In genomic region chr3:190345027-190345821, GRCh38 we compare ENCODE assay signal across 1 cellular context.
TF ChIP-seq lines count a peak whose summit lies in the region.

No MANE protein-coding gene starts in this region.

TF ChIP-seq in HepG2, 621 proteins besides CTCF, POLR2A, EP300 and RAD21 (continued from another document and continues in another):
- TF ChIP-seq, protein P1, sequence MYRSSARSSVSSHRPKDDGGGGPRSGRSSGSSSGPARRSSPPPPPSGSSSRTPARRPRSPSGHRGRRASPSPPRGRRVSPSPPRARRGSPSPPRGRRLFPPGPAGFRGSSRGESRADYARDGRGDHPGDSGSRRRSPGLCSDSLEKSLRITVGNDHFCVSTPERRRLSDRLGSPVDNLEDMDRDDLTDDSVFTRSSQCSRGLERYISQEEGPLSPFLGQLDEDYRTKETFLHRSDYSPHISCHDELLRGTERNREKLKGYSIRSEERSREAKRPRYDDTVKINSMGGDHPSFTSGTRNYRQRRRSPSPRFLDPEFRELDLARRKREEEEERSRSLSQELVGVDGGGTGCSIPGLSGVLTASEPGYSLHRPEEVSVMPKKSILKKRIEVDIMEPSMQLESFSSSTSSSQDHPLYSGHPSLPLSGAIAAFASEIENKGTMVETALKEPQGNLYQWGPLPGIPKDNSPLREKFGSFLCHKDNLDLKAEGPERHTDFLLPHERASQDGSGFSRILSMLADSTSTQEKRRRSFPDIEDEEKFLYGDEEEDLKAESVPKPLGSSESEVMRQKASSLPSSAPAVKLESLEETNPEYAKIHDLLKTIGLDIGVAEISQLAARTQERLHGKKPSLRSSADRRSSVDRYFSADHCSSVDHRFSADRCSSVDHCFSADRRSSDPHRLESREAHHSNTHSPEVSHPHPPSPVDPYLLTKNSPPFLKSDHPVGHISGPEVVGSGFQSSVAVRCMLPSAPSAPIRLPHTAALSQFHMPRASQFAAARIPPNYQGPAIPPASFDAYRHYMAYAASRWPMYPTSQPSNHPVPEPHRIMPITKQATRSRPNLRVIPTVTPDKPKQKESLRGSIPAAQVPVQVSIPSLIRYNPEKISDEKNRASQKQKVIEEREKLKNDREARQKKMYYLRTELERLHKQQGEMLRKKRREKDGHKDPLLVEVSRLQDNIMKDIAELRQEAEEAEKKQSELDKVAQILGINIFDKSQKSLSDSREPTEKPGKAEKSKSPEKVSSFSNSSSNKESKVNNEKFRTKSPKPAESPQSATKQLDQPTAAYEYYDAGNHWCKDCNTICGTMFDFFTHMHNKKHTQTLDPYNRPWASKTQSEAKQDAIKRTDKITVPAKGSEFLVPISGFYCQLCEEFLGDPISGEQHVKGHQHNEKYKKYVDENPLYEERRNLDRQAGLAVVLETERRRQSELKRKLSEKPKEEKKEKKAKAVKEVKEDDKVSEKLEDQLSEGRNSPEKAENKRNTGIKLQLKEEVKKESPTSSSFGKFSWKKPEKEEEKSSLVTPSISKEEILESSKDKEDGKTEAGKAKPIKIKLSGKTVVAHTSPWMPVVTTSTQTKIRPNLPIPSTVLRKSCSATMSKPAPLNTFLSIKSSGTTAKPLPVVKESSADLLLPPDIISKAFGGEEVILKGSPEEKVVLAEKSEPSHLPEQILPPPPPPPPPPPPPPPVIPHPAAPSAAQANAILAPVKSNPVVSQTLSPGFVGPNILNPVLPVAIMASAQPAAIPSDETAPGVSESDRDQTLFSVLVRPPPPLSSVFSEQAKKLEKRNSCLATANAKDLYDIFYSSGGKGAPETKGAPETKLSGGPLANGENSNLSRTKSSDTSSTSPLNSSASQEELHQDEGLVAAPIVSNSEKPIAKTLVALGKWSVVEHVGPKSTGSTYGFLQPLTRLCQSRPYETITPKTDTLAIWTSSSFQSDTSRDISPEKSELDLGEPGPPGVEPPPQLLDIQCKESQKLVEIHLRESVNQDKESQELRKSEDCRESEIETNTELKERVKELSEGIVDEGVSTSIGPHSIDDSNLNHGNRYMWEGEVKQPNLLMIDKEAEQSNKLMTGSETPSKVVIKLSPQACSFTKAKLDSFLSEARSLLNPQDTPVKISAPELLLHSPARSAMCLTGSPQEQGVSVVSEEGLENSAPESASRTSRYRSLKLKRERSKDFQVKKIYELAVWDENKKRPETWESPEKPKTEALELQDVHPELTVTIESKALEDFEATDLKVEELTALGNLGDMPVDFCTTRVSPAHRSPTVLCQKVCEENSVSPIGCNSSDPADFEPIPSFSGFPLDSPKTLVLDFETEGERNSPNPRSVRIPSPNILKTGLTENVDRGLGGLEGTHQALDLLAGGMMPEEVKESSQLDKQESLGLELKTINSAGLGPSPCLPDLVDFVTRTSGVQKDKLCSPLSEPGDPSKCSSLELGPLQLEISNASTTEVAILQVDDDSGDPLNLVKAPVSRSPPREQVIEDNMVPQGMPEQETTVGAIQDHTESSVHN (CRISPR knock-in tag; IDR thresholded peaks at IDR 0.05) = no peak
- TF ChIP-seq THAP9 (CRISPR knock-in tag; IDR thresholded peaks at IDR 0.05; ENCODE audit: borderline replicate concordance) = no peak
- TF ChIP-seq MLLT10 (CRISPR knock-in tag; IDR thresholded peaks at IDR 0.05) = no peak
- no peak; the same call in 1 of the 2 replicates for TF ChIP-seq IKZF5 (CRISPR knock-in tag; IDR thresholded peaks at IDR 0.05)
- TF ChIP-seq XBP1 (CRISPR knock-in tag; IDR thresholded peaks at IDR 0.05) = no peak
- TF ChIP-seq THAP11 (CRISPR knock-in tag; IDR thresholded peaks at IDR 0.05) = no peak; the same call in 1 of the 2 replicates
- no peak for TF ChIP-seq ZNF234 (CRISPR knock-in tag; conservative IDR thresholded peaks at IDR 0.05)
- TF ChIP-seq, protein P2, sequence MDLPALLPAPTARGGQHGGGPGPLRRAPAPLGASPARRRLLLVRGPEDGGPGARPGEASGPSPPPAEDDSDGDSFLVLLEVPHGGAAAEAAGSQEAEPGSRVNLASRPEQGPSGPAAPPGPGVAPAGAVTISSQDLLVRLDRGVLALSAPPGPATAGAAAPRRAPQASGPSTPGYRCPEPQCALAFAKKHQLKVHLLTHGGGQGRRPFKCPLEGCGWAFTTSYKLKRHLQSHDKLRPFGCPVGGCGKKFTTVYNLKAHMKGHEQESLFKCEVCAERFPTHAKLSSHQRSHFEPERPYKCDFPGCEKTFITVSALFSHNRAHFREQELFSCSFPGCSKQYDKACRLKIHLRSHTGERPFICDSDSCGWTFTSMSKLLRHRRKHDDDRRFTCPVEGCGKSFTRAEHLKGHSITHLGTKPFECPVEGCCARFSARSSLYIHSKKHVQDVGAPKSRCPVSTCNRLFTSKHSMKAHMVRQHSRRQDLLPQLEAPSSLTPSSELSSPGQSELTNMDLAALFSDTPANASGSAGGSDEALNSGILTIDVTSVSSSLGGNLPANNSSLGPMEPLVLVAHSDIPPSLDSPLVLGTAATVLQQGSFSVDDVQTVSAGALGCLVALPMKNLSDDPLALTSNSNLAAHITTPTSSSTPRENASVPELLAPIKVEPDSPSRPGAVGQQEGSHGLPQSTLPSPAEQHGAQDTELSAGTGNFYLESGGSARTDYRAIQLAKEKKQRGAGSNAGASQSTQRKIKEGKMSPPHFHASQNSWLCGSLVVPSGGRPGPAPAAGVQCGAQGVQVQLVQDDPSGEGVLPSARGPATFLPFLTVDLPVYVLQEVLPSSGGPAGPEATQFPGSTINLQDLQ (CRISPR knock-in tag; IDR thresholded peaks at IDR 0.05) = no peak
- no peak for TF ChIP-seq ZNF24 (IDR thresholded peaks at IDR 0.05)
- no peak for TF ChIP-seq ZNF615 (CRISPR knock-in tag; IDR thresholded peaks at IDR 0.05; ENCODE audit: borderline replicate concordance)
- TF ChIP-seq ZFP1 (CRISPR knock-in tag; IDR thresholded peaks at IDR 0.05) = peak; percentile 64; the same call in 1 of the 2 replicates
- peak; percentile 88 for TF ChIP-seq SRF (IDR thresholded peaks at IDR 0.05; ENCODE audit: low read depth, low read length)
- TF ChIP-seq ZNF235 (CRISPR knock-in tag; IDR thresholded peaks at IDR 0.05; ENCODE audit: borderline replicate concordance) = no peak
- TF ChIP-seq MIER3 (CRISPR knock-in tag; IDR thresholded peaks at IDR 0.05; ENCODE audit: borderline replicate concordance) = no peak
- TF ChIP-seq ZNF407 (CRISPR knock-in tag; IDR thresholded peaks at IDR 0.05; ENCODE audit: not compliant biosample characterization) = no peak
- TF ChIP-seq SALL1 (CRISPR knock-in tag; IDR thresholded peaks at IDR 0.05) = no peak; the same call in 1 of the 2 replicates
- TF ChIP-seq TGIF2 (CRISPR knock-in tag; IDR thresholded peaks at IDR 0.05) = 0 out of 2 replicates have a peak, but pooled peaks have one; percentile 44
- TF ChIP-seq ZNF644 (CRISPR knock-in tag; IDR thresholded peaks at IDR 0.05; ENCODE audit: low read depth) = 0 out of 2 replicates have a peak, but pooled peaks have one; percentile 24
- 0 out of 2 replicates have a peak, but pooled peaks have one; percentile 52 for TF ChIP-seq RFXAP (CRISPR knock-in tag; IDR thresholded peaks at IDR 0.05; ENCODE audit: borderline replicate concordance)
- TF ChIP-seq RCOR2 (CRISPR knock-in tag; IDR thresholded peaks at IDR 0.05) = peak; percentile 47; the same call in 1 of the 2 replicates
- no peak for TF ChIP-seq POGK (CRISPR knock-in tag; conservative IDR thresholded peaks at IDR 0.05)
- no peak for TF ChIP-seq ZNF44 (CRISPR knock-in tag; IDR thresholded peaks at IDR 0.05)
- TF ChIP-seq ZNF570 (CRISPR knock-in tag; IDR thresholded peaks at IDR 0.05; ENCODE audit: borderline replicate concordance) = no peak
